In the genomic region with DNA sequence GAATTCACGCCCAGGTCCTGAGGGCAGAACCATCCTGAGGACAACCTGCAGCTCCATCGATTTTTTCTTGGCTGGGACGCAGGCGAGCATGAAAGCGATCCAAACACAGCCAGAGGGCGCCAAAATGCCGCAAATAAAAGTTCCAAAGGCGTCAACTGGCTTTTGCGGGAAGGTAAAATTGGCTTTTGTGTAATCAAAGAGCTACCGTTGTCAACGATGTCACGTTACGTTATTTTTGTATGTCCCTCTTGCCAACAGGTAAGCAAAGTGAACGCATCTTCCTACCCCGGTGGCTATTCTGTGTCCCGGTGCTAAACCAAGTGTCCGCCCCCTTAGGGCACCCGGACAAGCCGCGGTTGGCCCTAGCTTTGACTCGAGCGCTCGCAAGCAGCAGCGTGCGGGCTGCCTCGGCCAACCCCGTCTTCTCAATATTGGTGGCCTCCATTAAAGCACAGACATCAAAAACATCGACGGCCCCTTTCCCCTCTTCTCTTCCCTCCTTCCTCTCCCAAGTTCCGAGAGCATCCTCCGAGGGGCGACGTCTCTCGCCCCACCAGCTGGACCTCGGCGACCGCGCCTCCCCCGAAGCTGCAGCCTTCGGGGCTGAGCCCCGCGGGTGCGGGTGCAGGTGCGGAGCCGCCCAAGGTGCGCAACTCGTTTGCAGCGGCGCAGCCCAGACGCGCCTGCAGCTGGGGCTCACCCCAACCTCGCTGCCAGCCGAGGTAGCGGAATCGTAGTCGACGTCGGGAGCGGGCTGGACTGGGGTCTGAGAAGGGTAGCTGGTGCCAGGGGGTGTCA, we compare ENCODE assay signal across 8 cellular contexts. TPM values are rescaled to one million over a fixed set of nuclear protein-coding genes. Genes with fewer than 3 reads are reported as not detected.
DNase-seq lines count a peak whose midpoint lies in the region; ATAC-seq lines count a peak whose summit lies in the region.

No MANE protein-coding gene starts in this region.

- peak; percentile 40 for ATAC-seq in GM19438 (IDR thresholded peaks at IDR 0.05; ENCODE audit: low read depth, unreplicated experiment)
- peak; percentile 37 for ATAC-seq in HG03460 (IDR thresholded peaks at IDR 0.05; ENCODE audit: unreplicated experiment)
- ATAC-seq in memory B cell (ENCODE audit: low read depth): peak; percentile 49
- peak; percentile 44 to 56 for ATAC-seq in stimulated activated naive B cell treated with anti-CD40 and anti-IgM and Interleukin-4, amounts not matched to agents 10 μg/mL and 1 μg/mL and 100 μg/mL, for 72 hours (replicated peaks)

- POLR2A ChIA-PET in activated CD4-positive, alpha-beta T cell treated with anti-CD3 and anti-CD28 coated beads, Interleukin-2, amount 10 ng/mL, durations not matched to agents 7 days and 5 days (lab: Charles Lee): no interaction called here

- peak; percentile 76 for DNase-seq in COLO668 (lab: John Stamatoyannopoulos, UW; ENCODE audit: unreplicated experiment)
- peak; percentile 86 for DNase-seq in NCI-H446 treated with DMSO at 0.1 percent for 48 hours (lab: John Stamatoyannopoulos, UW)
- peak; percentile 63 for DNase-seq in activated CD4-positive, alpha-beta T cell treated with anti-CD3 and anti-CD28 coated beads, Interleukin-2, amount 10 ng/mL, durations not matched to agents 7 days and 5 days
- peak; percentile 27 for DNase-seq in epidermal melanocyte (ENCODE audit: insufficient read length, low spot score)
- DNase-seq in memory B cell (ENCODE audit: low spot score in 2 of 2): peak; percentile 80 to 83
- DNase-seq in stimulated activated naive B cell treated with anti-CD40 and anti-IgM and Interleukin-4, amounts not matched to agents 10 μg/mL and 1 μg/mL and 100 μg/mL, for 72 hours: peak; percentile 78

- H3K36me3 Mint-ChIP-seq in activated CD4-positive, alpha-beta T cell treated with anti-CD3 and anti-CD28 coated beads, Interleukin-2, amount 10 ng/mL, durations not matched to agents 7 days and 5 days (ENCODE audit: low read depth): peaks cover 2% of the 10 kb centered on the region
- peaks cover 2% of the 10 kb centered on the region for H3K36me3 Mint-ChIP-seq in memory B cell
- H3K36me3 Mint-ChIP-seq in stimulated activated naive B cell treated with anti-CD40 and anti-IgM and Interleukin-4, amounts not matched to agents 10 μg/mL and 1 μg/mL and 100 μg/mL, for 72 hours: peaks cover 17 to 19% of the 10 kb centered on the region in 2 donors

- no peak overlapping the region for H3K27ac Mint-ChIP-seq in activated CD4-positive, alpha-beta T cell treated with anti-CD3 and anti-CD28 coated beads, Interleukin-2, amount 10 ng/mL, durations not matched to agents 7 days and 5 days
- peak overlapping the region; percentile 99 for H3K27ac Mint-ChIP-seq in memory B cell
- H3K27ac Mint-ChIP-seq in stimulated activated naive B cell treated with anti-CD40 and anti-IgM and Interleukin-4, amounts not matched to agents 10 μg/mL and 1 μg/mL and 100 μg/mL, for 72 hours: peak overlapping the region; percentile 97

- no peaks in the 10 kb centered on the region for H3K9me3 Mint-ChIP-seq in activated CD4-positive, alpha-beta T cell treated with anti-CD3 and anti-CD28 coated beads, Interleukin-2, amount 10 ng/mL, durations not matched to agents 7 days and 5 days
- no peaks in the 10 kb centered on the region for H3K9me3 Mint-ChIP-seq in memory B cell
- H3K9me3 Mint-ChIP-seq in stimulated activated naive B cell treated with anti-CD40 and anti-IgM and Interleukin-4, amounts not matched to agents 10 μg/mL and 1 μg/mL and 100 μg/mL, for 72 hours: no peaks in the 10 kb centered on the region

- CTCF ChIA-PET in activated CD4-positive, alpha-beta T cell treated with anti-CD3 and anti-CD28 coated beads, Interleukin-2, amount 10 ng/mL, durations not matched to agents 7 days and 5 days (lab: Charles Lee): no interaction called here

- H3K4me3 Mint-ChIP-seq in activated CD4-positive, alpha-beta T cell treated with anti-CD3 and anti-CD28 coated beads, Interleukin-2, amount 10 ng/mL, durations not matched to agents 7 days and 5 days: no peak overlapping the region
- peak overlapping the region; percentile 94 for H3K4me3 Mint-ChIP-seq in memory B cell
- H3K4me3 Mint-ChIP-seq in stimulated activated naive B cell treated with anti-CD40 and anti-IgM and Interleukin-4, amounts not matched to agents 10 μg/mL and 1 μg/mL and 100 μg/mL, for 72 hours: peak overlapping the region; percentile 87 to 97

- peaks cover 49% of the 10 kb centered on the region for H3K27me3 Mint-ChIP-seq in activated CD4-positive, alpha-beta T cell treated with anti-CD3 and anti-CD28 coated beads, Interleukin-2, amount 10 ng/mL, durations not matched to agents 7 days and 5 days
- no peaks in the 10 kb centered on the region for H3K27me3 Mint-ChIP-seq in memory B cell
- no peaks in the 10 kb centered on the region for H3K27me3 Mint-ChIP-seq in stimulated activated naive B cell treated with anti-CD40 and anti-IgM and Interleukin-4, amounts not matched to agents 10 μg/mL and 1 μg/mL and 100 μg/mL, for 72 hours

- peaks cover 7% of the 10 kb centered on the region for H3K4me1 Mint-ChIP-seq in activated CD4-positive, alpha-beta T cell treated with anti-CD3 and anti-CD28 coated beads, Interleukin-2, amount 10 ng/mL, durations not matched to agents 7 days and 5 days
- peaks cover 28% of the 10 kb centered on the region for H3K4me1 Mint-ChIP-seq in memory B cell
- H3K4me1 Mint-ChIP-seq in stimulated activated naive B cell treated with anti-CD40 and anti-IgM and Interleukin-4, amounts not matched to agents 10 μg/mL and 1 μg/mL and 100 μg/mL, for 72 hours: peaks cover 28 to 57% of the 10 kb centered on the region in 2 donors

RNA-seq across cellular contexts. Expression of a gene that starts 1.1 kb away (rescaled TPM):
- total RNA-seq in activated CD4-positive, alpha-beta T cell treated with anti-CD3 and anti-CD28 coated beads, Interleukin-2, amount 10 ng/mL, durations not matched to agents 7 days and 5 days: under 1 TPM; 0.15 to 0.42 TPM

Comparison
In these comparisons a context has a peak if more than half of its experiments do, and no peak if none do; other contexts are left out.
1. Peak in every context shown above with its lines: DNase-seq and ATAC-seq.
2. DNase-seq: peak in every context shown above with its lines; median percentile 86 in NCI-H446 treated with DMSO at 0.1 percent for 48 hours; 82 in memory B cell; 78 in stimulated activated naive B cell treated with anti-CD40 and anti-IgM and Interleukin-4, amounts not matched to agents 10 μg/mL and 1 μg/mL and 100 μg/mL, for 72 hours; 76 in COLO668; 63 in activated CD4-positive, alpha-beta T cell treated with anti-CD3 and anti-CD28 coated beads, Interleukin-2, amount 10 ng/mL, durations not matched to agents 7 days and 5 days; 27 in epidermal melanocyte.